15 cellular contexts compared by ENCODE assay signal in genomic region chr1:109806733-109807397, GRCh38. TPM values are rescaled to one million over a fixed set of nuclear protein-coding genes. Genes with fewer than 3 reads are reported as not detected.
DNase-seq lines count a peak whose midpoint lies in the region; ATAC-seq and TF ChIP-seq lines count a peak whose summit lies in the region.
"Had no signal": no experiment of that assay in that cellular context is flagged by ENCODE, and none has a peak within 500 bp of the region (broad histone marks: within the 10 kb centered on the region; RNA-seq: fewer than 3 reads in every experiment).

No MANE protein-coding gene starts in this region.

- 77 to 88% methylated on average over 6 of the region's 6 CpGs for WGBS in sigmoid colon, 2 donors

- peaks cover 62% of the 10 kb centered on the region for H3K4me1 Mint-ChIP-seq in activated CD4-positive, alpha-beta memory T cell treated with anti-CD3 and anti-CD28 coated beads, Interleukin-2, amount 10 ng/mL, durations not matched to agents 7 days and 5 days
- H3K4me1 Mint-ChIP-seq in activated CD4-positive, alpha-beta memory T cell treated with anti-CD3 and anti-CD28 coated beads for 36 hours (ENCODE audit: low read depth): peaks cover 44% of the 10 kb centered on the region

- POLR2A ChIA-PET in activated CD4-positive, alpha-beta memory T cell treated with anti-CD3 and anti-CD28 coated beads, Interleukin-2, amount 10 ng/mL, durations not matched to agents 7 days and 5 days (lab: Charles Lee): interaction anchor here (1.5 to 1.9 kb wide), 3 partner anchors 9 to 178 kb away, joined by 3 to 9 read pairs (median 5); partner anchors contain the start of gene AHCYL1
- POLR2A ChIA-PET in activated CD4-positive, alpha-beta memory T cell treated with anti-CD3 and anti-CD28 coated beads for 36 hours (lab: Charles Lee): no interaction called here

- peaks cover 0 to 28% (median 19%) of the 10 kb centered on the region in 4 donors for H3K4me1 ChIP-seq in sigmoid colon
- H3K4me1 ChIP-seq: uterus had no signal

- H3K27me3 ChIP-seq in MG63: no peaks in the 10 kb centered on the region
- H3K27me3 ChIP-seq in sigmoid colon: no peaks in the 10 kb centered on the region
- H3K27me3 ChIP-seq: uterus had no signal

- H3K27ac Mint-ChIP-seq in activated CD4-positive, alpha-beta memory T cell treated with anti-CD3 and anti-CD28 coated beads, Interleukin-2, amount 10 ng/mL, durations not matched to agents 7 days and 5 days: peak overlapping the region; percentile 56
- no peak overlapping the region for H3K27ac Mint-ChIP-seq in activated CD4-positive, alpha-beta memory T cell treated with anti-CD3 and anti-CD28 coated beads for 36 hours

- DNase-seq in activated CD4-positive, alpha-beta memory T cell treated with anti-CD3 and anti-CD28 coated beads, Interleukin-2, amount 10 ng/mL, durations not matched to agents 7 days and 5 days: no peak
- no peak for DNase-seq in activated CD4-positive, alpha-beta memory T cell treated with anti-CD3 and anti-CD28 coated beads for 36 hours
- DNase-seq in MG63 (peak; percentile 87), fibroblast of gingiva (ENCODE audit: low read depth) (peak; percentile 51), sigmoid colon (no peak)
- DNase-seq in stimulated activated CD4-positive, alpha-beta T cell treated with anti-CD3 and anti-CD28 coated beads, Interleukin-4, amount 100 ng/mL, for 1 hour: no peak
- DNase-seq: amygdala, DMS53, H7, T-helper 9 cell had no signal

- no peaks in the 10 kb centered on the region for H3K36me3 ChIP-seq in MG63
- no peaks in the 10 kb centered on the region for H3K36me3 ChIP-seq in sigmoid colon
- H3K36me3 ChIP-seq: uterus had no signal

- no peaks in the 10 kb centered on the region for H3K9me3 Mint-ChIP-seq in activated CD4-positive, alpha-beta memory T cell treated with anti-CD3 and anti-CD28 coated beads, Interleukin-2, amount 10 ng/mL, durations not matched to agents 7 days and 5 days
- no peaks in the 10 kb centered on the region for H3K9me3 Mint-ChIP-seq in activated CD4-positive, alpha-beta memory T cell treated with anti-CD3 and anti-CD28 coated beads for 36 hours

- no peak for TF ChIP-seq POLR2A in sigmoid colon (IDR thresholded peaks at IDR 0.05)

- ATAC-seq in HG03460 (IDR thresholded peaks at IDR 0.05; ENCODE audit: unreplicated experiment) (no peak), GM18511 (IDR thresholded peaks at IDR 0.05; ENCODE audit: unreplicated experiment) (no peak)

- no peaks in the 10 kb centered on the region for H3K27me3 Mint-ChIP-seq in activated CD4-positive, alpha-beta memory T cell treated with anti-CD3 and anti-CD28 coated beads, Interleukin-2, amount 10 ng/mL, durations not matched to agents 7 days and 5 days
- H3K27me3 Mint-ChIP-seq in activated CD4-positive, alpha-beta memory T cell treated with anti-CD3 and anti-CD28 coated beads for 36 hours: no peaks in the 10 kb centered on the region

- H3K27ac ChIP-seq in sigmoid colon: peak overlapping the region in 3 of 4 donors; percentile 6 to 50 (median 48)
- H3K27ac ChIP-seq: uterus had no signal

- TF ChIP-seq EP300 in sigmoid colon (IDR thresholded peaks at IDR 0.05): no peak

- no peak overlapping the region for H3K4me3 Mint-ChIP-seq in activated CD4-positive, alpha-beta memory T cell treated with anti-CD3 and anti-CD28 coated beads, Interleukin-2, amount 10 ng/mL, durations not matched to agents 7 days and 5 days
- H3K4me3 Mint-ChIP-seq in activated CD4-positive, alpha-beta memory T cell treated with anti-CD3 and anti-CD28 coated beads for 36 hours: no peak overlapping the region

- H3K4me3 ChIP-seq in MG63 (no peak overlapping the region), sigmoid colon (no peak overlapping the region)
- H3K4me3 ChIP-seq: uterus had no signal

- H3K9me3 ChIP-seq in MG63 (no peaks in the 10 kb centered on the region), sigmoid colon (no peaks in the 10 kb centered on the region)
- H3K9me3 ChIP-seq: uterus had no signal

- CTCF ChIA-PET in activated CD4-positive, alpha-beta memory T cell treated with anti-CD3 and anti-CD28 coated beads, Interleukin-2, amount 10 ng/mL, durations not matched to agents 7 days and 5 days (lab: Charles Lee): interaction anchor here (1.0 to 2.9 kb wide), 4 partner anchors 16 to 178 kb away, joined by 4 to 20 read pairs (median 8); partner anchors contain the start of gene AHCYL1
- CTCF ChIA-PET in activated CD4-positive, alpha-beta memory T cell treated with anti-CD3 and anti-CD28 coated beads for 36 hours (lab: Charles Lee): interaction anchor here (1.7 kb wide), 1 partner anchor 18 kb away, joined by 8 read pairs; no protein-coding TSS in a partner anchor

- intact Hi-C loops in activated CD4-positive, alpha-beta memory T cell treated with anti-CD3 and anti-CD28 coated beads for 36 hours (cut with micrococcal nuclease): no loop called here
- intact Hi-C loops in sigmoid colon (cut with DNase I): no loop called here

- TF ChIP-seq CTCF in sigmoid colon (IDR thresholded peaks at IDR 0.05): no peak

- no peaks in the 10 kb centered on the region for H3K36me3 Mint-ChIP-seq in activated CD4-positive, alpha-beta memory T cell treated with anti-CD3 and anti-CD28 coated beads, Interleukin-2, amount 10 ng/mL, durations not matched to agents 7 days and 5 days (ENCODE audit: low read depth)
- no peaks in the 10 kb centered on the region for H3K36me3 Mint-ChIP-seq in activated CD4-positive, alpha-beta memory T cell treated with anti-CD3 and anti-CD28 coated beads for 36 hours

RNA-seq across cellular contexts. Expression of gene EPS8L3, which starts 43.1 kb away (rescaled TPM):
- total RNA-seq in activated CD4-positive, alpha-beta memory T cell treated with anti-CD3 and anti-CD28 coated beads, Interleukin-2, amount 10 ng/mL, durations not matched to agents 7 days and 5 days: not detected
- not detected for total RNA-seq in activated CD4-positive, alpha-beta memory T cell treated with anti-CD3 and anti-CD28 coated beads for 36 hours
- not detected in 2 replicates for total RNA-seq in MG63 (2014; rRNA removed; shearing (Covaris generic); ENCODE audit: low replicate concordance)
- total RNA-seq in sigmoid colon: 1 to 10 TPM in 2 of 4 donors, not detected in 2; 1.1 to 1.4 TPM
- 100 to 1,000 TPM in 1 of 3 donors, 10 to 100 TPM in 2; 81.7 to 212 (median 84.4) TPM for polyA plus RNA-seq in sigmoid colon
- total RNA-seq: dermis microvascular lymphatic vessel endothelial cell, H7 had no signal
- polyA plus RNA-seq: neural cell had no signal

Comparison
In these comparisons a context has a peak if more than half of its experiments do, and no peak if none do; other contexts are left out.
1. DNase-seq: peak in MG63 (single experiment) and fibroblast of gingiva (single experiment); none in activated CD4-positive, alpha-beta memory T cell treated with anti-CD3 and anti-CD28 coated beads, Interleukin-2, amount 10 ng/mL, durations not matched to agents 7 days and 5 days (single experiment), activated CD4-positive, alpha-beta memory T cell treated with anti-CD3 and anti-CD28 coated beads for 36 hours (single experiment), sigmoid colon (single experiment) and stimulated activated CD4-positive, alpha-beta T cell treated with anti-CD3 and anti-CD28 coated beads, Interleukin-4, amount 100 ng/mL, for 1 hour (single experiment).